Comparison of ENCODE assay signal across 9 cellular contexts in genomic region chr15:65318870-65319356, GRCh38. TPM values are rescaled to one million over a fixed set of nuclear protein-coding genes. Genes with fewer than 3 reads are reported as not detected.
DNase-seq lines count a peak whose midpoint lies in the region; TF ChIP-seq lines count a peak whose summit lies in the region.
"Had no signal": no experiment of that assay in that cellular context is flagged by ENCODE, and none has a peak within 500 bp of the region (broad histone marks: within the 10 kb centered on the region; RNA-seq: fewer than 3 reads in every experiment).

No MANE protein-coding gene starts in this region.

- WGBS in tibial nerve, 2 donors = 37 to 38% methylated on average over 5 of the region's 5 CpGs

- H3K4me1 ChIP-seq in tibial nerve = peaks cover 0 to 8% (median 0%) of the 10 kb centered on the region in 4 donors

- no peak for TF ChIP-seq EP300 in tibial nerve (IDR thresholded peaks at IDR 0.05)

- H3K36me3 ChIP-seq in tibial nerve = no peaks in the 10 kb centered on the region
- H3K36me3 ChIP-seq: BLaER1 treated with 17β-estradiol and CSF1 and Interleukin-3, amounts not matched to agents 10 nM and 100 nM had no signal

- TF ChIP-seq POLR2A in tibial nerve (IDR thresholded peaks at IDR 0.05) = no peak

- no peaks in the 10 kb centered on the region for H3K27me3 ChIP-seq in tibial nerve
- H3K27me3 ChIP-seq: BLaER1 treated with 17β-estradiol and CSF1 and Interleukin-3, amounts not matched to agents 10 nM and 100 nM had no signal

- H3K9me3 ChIP-seq in tibial nerve = no peaks in the 10 kb centered on the region
- H3K9me3 ChIP-seq: BLaER1 treated with 17β-estradiol and CSF1 and Interleukin-3, amounts not matched to agents 10 nM and 100 nM had no signal

- H3K4me3 ChIP-seq in LNCaP clone FGC (ENCODE audit: low read depth, low read length) (no peak overlapping the region), tibial nerve (no peak overlapping the region)
- H3K4me3 ChIP-seq: BLaER1 treated with 17β-estradiol and CSF1 and Interleukin-3, amounts not matched to agents 10 nM and 100 nM had no signal

- DNase-seq in NCI-H187 (lab: John Stamatoyannopoulos, UW) (peak; percentile 14 to 26), NCI-H187 treated with DMSO at 0.1 percent for 48 hours (lab: John Stamatoyannopoulos, UW) (no peak), LNCaP clone FGC (ENCODE audit: low read depth) (peak; percentile 28), RPMI7951 (ENCODE audit: low read depth) (peak; percentile 75), fibroblast of the conjunctiva (ENCODE audit: low read depth) (peak; percentile 55), occipital lobe (lab: John Stamatoyannopoulos, UW) (peak; percentile 77), tibial nerve (ENCODE audit: low spot score in 2 of 2) (peak; percentile 61 to 76)
- DNase-seq in activated T-helper 1 cell treated with anti-CD3 and anti-CD28 coated beads, Interleukin-2, amount 50 U/mL, for 16 hours (ENCODE audit: low read depth in 1 of 2, low spot score in 1 of 2) = peak; percentile 46 to 57

- TF ChIP-seq CTCF in LNCaP clone FGC (IDR thresholded peaks at IDR 0.05; ENCODE audit: control insufficient read depth, extremely low read depth, insufficient read depth) (peak; percentile 97), tibial nerve (IDR thresholded peaks at IDR 0.05) (peak; percentile 82 to 96 (median 91))

- H3K27ac ChIP-seq in tibial nerve = no peak overlapping the region
- H3K27ac ChIP-seq: BLaER1 treated with 17β-estradiol and CSF1 and Interleukin-3, amounts not matched to agents 10 nM and 100 nM had no signal

RNA-seq across cellular contexts. Expression of gene RNU5B-1, which starts 14.4 kb away (rescaled TPM):
- not detected in 2 replicates for total RNA-seq in RPMI7951 (2014; rRNA removed; shearing (Covaris generic))
- total RNA-seq in occipital lobe (not detected), tibial nerve (not detected)

RNA-seq across cellular contexts. Expression of gene RNU5A-1, which starts 23.1 kb away (rescaled TPM):
- not detected in 2 replicates for total RNA-seq in RPMI7951 (2014; rRNA removed; shearing (Covaris generic))
- not detected for total RNA-seq in occipital lobe
- total RNA-seq in tibial nerve = not detected

RNA-seq across cellular contexts. Expression of gene PARP16, which starts 32.2 kb away (rescaled TPM):
- 7.7 and 8.2 TPM in 2 replicates for total RNA-seq in RPMI7951 (2014; rRNA removed; shearing (Covaris generic))
- 7.3 TPM for total RNA-seq in occipital lobe
- 10 to 100 TPM in 3 of 4 donors, 1 to 10 TPM in 1; 5.9 to 15.5 (median 12.1) TPM for total RNA-seq in tibial nerve

RNA-seq across cellular contexts. Expression of gene IGDCC3, which starts 58.9 kb away (rescaled TPM):
- not detected in 2 replicates for total RNA-seq in RPMI7951 (2014; rRNA removed; shearing (Covaris generic))
- total RNA-seq in occipital lobe (7.6 TPM), tibial nerve (not detected)
